Comparison of ENCODE assay signal across 20 cellular contexts in genomic region chr3:189419683-189420082, GRCh38.
A peak's percentile ranks its signal among the peaks of the same experiment; 100 is the strongest.
DNase-seq lines count a peak whose midpoint lies in the region; TF ChIP-seq lines count a peak whose summit lies in the region.
"Had no signal": no experiment of that assay in that cellular context is flagged by ENCODE, and none has a peak within 500 bp of the region (broad histone marks: within the 10 kb centered on the region; RNA-seq: fewer than 3 reads in every experiment).

No MANE protein-coding gene starts in this region.

- H3K9me2 ChIP-seq in GM23248 (ENCODE audit: insufficient read depth) = no peaks in the 10 kb centered on the region; the same call in 1 of the 2 replicates

- no peak overlapping the region for H3K9ac ChIP-seq in GM23248
- H3K9ac ChIP-seq: BLaER1 had no signal

- no peaks in the 10 kb centered on the region for H3K27me3 ChIP-seq in GM23248 (replicated peaks; ENCODE audit: insufficient read depth)
- no peaks in the 10 kb centered on the region for H3K27me3 ChIP-seq in kidney epithelial cell (ENCODE audit: control insufficient read depth, insufficient read depth, low read length)
- H3K27me3 ChIP-seq: BLaER1, Peyer's patch had no signal

- no peak overlapping the region for H3K27ac ChIP-seq in GM23248
- H3K27ac ChIP-seq: 22Rv1, BLaER1, Peyer's patch had no signal

- intact Hi-C loops in activated naive CD4-positive, alpha-beta T cell treated with anti-CD3 and anti-CD28 coated beads for 36 hours (cut with micrococcal nuclease) = no loop called here

- no peak overlapping the region for H3K4me2 ChIP-seq in GM23248 (ENCODE audit: unreplicated experiment)
- H3K4me2 ChIP-seq: BLaER1 had no signal

- DNase-seq in DMS 273 (lab: John Stamatoyannopoulos, UW; ENCODE audit: unreplicated experiment) (peak; percentile 34), DMS 273 treated with DMSO at 0.1 percent for 48 hours (lab: John Stamatoyannopoulos, UW) (no peak), GM23248 (peak; percentile 1), epithelial cell of proximal tubule (ENCODE audit: low read depth) (peak; percentile 59), kidney epithelial cell (ENCODE audit: low read depth) (peak; percentile 1), NCI-H2196 (lab: John Stamatoyannopoulos, UW; ENCODE audit: unreplicated experiment) (no peak), foreskin melanocyte (no peak)
- no peak for DNase-seq in activated naive CD4-positive, alpha-beta T cell treated with anti-CD3 and anti-CD28 coated beads for 36 hours
- DNase-seq: ACHN; CD4-positive, alpha-beta T cell; COR-L47; GF-D8; KG1; NCI-H1105; NCI-H146; NCI-H2081; NCI-H446 treated with DMSO at 0.1 percent for 48 hours; Peyer's patch had no signal

- no peaks in the 10 kb centered on the region for H3F3A ChIP-seq in GM23248 (ENCODE audit: insufficient read depth)

- no peaks in the 10 kb centered on the region for H3K9me3 ChIP-seq in GM23248 (ENCODE audit: low read depth)
- H3K9me3 ChIP-seq: BLaER1, Peyer's patch had no signal

- no peaks in the 10 kb centered on the region for H3K27me3 Mint-ChIP-seq in activated naive CD4-positive, alpha-beta T cell treated with anti-CD3 and anti-CD28 coated beads for 36 hours (ENCODE audit: low read depth)
- H3K27me3 Mint-ChIP-seq: CD4-positive, alpha-beta T cell had no signal

- no peaks in the 10 kb centered on the region for H4K20me1 ChIP-seq in GM23248 (ENCODE audit: insufficient read depth)
- H4K20me1 ChIP-seq: BLaER1 had no signal

- no peaks in the 10 kb centered on the region for H3K9me3 Mint-ChIP-seq in activated naive CD4-positive, alpha-beta T cell treated with anti-CD3 and anti-CD28 coated beads for 36 hours
- H3K9me3 Mint-ChIP-seq: CD4-positive, alpha-beta T cell had no signal

- no peaks in the 10 kb centered on the region for H3K4me1 ChIP-seq in GM23248 (ENCODE audit: insufficient read depth)
- H3K4me1 ChIP-seq: BLaER1, Peyer's patch had no signal

- H3K4me1 Mint-ChIP-seq in activated naive CD4-positive, alpha-beta T cell treated with anti-CD3 and anti-CD28 coated beads for 36 hours (ENCODE audit: low read depth) = no peaks in the 10 kb centered on the region

- H2AFZ ChIP-seq in GM23248 = no peak overlapping the region

- H3K4me3 ChIP-seq in GM23248 (no peak overlapping the region), epithelial cell of proximal tubule (ENCODE audit: low read depth, low read length) (no peak overlapping the region), kidney epithelial cell (ENCODE audit: low read depth, low read length) (no peak overlapping the region)
- H3K4me3 ChIP-seq: BLaER1, Peyer's patch had no signal

- in situ Hi-C loops in GM23248 (cut with MboI) = no loop called here

- TF ChIP-seq CTCF in epithelial cell of proximal tubule (conservative IDR thresholded peaks at IDR 0.05; ENCODE audit: low read depth, low read length) (no peak), kidney epithelial cell (IDR thresholded peaks at IDR 0.05; ENCODE audit: insufficient read depth, low read length, poor library complexity, severe bottlenecking) (no peak)

- no peak overlapping the region for H3K4me3 Mint-ChIP-seq in activated naive CD4-positive, alpha-beta T cell treated with anti-CD3 and anti-CD28 coated beads for 36 hours
- H3K4me3 Mint-ChIP-seq: CD4-positive, alpha-beta T cell had no signal

- H3K79me2 ChIP-seq in GM23248 (ENCODE audit: insufficient read depth) = no peaks in the 10 kb centered on the region

- 81 to 100% methylated on average over 1 of the region's 1 CpG for WGBS in GM23248 (ENCODE audit: low coverage in 1 of 2, low lambda C conversion rate in 2 of 2, missing lambda C conversion rate in 2 of 2), 2 experiments

- H3K36me3 Mint-ChIP-seq in activated naive CD4-positive, alpha-beta T cell treated with anti-CD3 and anti-CD28 coated beads for 36 hours (ENCODE audit: low read depth) = no peaks in the 10 kb centered on the region

- no peak overlapping the region for H3K27ac Mint-ChIP-seq in activated naive CD4-positive, alpha-beta T cell treated with anti-CD3 and anti-CD28 coated beads for 36 hours
- H3K27ac Mint-ChIP-seq: CD4-positive, alpha-beta T cell had no signal

- CTCF ChIA-PET in activated naive CD4-positive, alpha-beta T cell treated with anti-CD3 and anti-CD28 coated beads for 36 hours (lab: Charles Lee) = interaction anchor here (0.7 to 1.1 kb wide), 3 partner anchors 9 to 541 kb away, joined by 3 to 5 read pairs (median 3); no protein-coding TSS in a partner anchor

- no peaks in the 10 kb centered on the region for H3K36me3 ChIP-seq in GM23248 (ENCODE audit: low read depth)
- H3K36me3 ChIP-seq in kidney epithelial cell (ENCODE audit: control insufficient read depth, insufficient read depth, low read length) = no peaks in the 10 kb centered on the region
- H3K36me3 ChIP-seq: BLaER1, Peyer's patch had no signal

Comparison
In these comparisons a context has a peak if more than half of its experiments do, and no peak if none do; other contexts are left out.
1. DNase-seq: peak in DMS 273 (single experiment), GM23248 (single experiment), epithelial cell of proximal tubule (single experiment) and kidney epithelial cell (single experiment); none in DMS 273 treated with DMSO at 0.1 percent for 48 hours (single experiment), NCI-H2196 (single experiment), activated naive CD4-positive, alpha-beta T cell treated with anti-CD3 and anti-CD28 coated beads for 36 hours (single experiment) and foreskin melanocyte (single experiment).